1 cellular context compared by ENCODE assay signal in the genomic region with DNA sequence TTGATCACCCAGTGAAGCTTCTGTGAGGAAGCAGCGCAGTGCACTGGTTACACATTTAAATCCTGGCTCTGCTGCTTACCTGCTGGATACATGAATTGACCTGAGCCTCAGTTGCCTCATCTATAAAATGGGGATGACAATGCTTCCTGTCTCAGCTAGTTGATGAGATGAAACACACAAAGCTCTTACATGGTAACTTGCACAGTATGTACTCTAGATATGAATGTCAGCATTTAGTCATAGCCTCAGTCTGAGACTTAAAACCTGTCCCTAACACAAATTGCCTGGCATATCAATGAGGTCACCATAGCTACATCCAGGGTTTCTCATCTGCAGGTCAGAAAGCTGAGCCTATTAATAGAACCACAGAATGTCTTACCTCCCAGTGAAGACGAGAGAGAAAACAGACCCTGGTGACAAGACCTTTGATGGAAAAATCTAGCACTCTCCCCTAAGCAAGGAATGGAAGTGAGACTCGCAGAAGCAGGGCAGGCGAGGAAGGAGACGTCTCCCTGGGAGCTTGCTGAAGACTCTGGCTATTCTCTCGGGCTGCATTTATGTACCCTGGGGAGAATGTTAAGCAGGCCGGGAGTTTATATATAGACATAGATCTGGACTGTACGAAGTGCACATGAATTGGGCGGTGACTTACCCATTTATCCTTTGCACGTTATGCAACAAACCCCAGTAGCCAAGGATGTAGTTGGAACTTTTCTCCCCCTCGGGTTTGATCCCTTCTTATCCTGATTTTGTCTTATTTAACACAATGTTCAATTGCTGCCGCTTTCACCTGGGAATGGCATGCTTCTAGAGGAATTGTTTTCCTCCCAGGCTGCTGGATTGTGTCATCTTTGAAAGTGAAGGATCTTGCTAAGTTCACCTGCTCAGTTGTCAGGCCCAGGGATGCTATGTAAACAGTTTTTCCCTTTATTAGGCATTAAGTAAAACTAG.
TF ChIP-seq lines count a peak whose summit lies in the region.

No MANE protein-coding gene starts in this region.

TF ChIP-seq in K562, 482 proteins besides CTCF, POLR2A, EP300 and RAD21:
- TF ChIP-seq ESRRA (IDR thresholded peaks at IDR 0.05; ENCODE audit: borderline replicate concordance, low read depth) (peak; percentile 81), RBM25 (IDR thresholded peaks at IDR 0.05; ENCODE audit: low read depth, low read length, severe bottlenecking) (peak; percentile 89), TAL1 (IDR thresholded peaks at IDR 0.05) (no peak), IFI16 (CRISPR knock-in tag; IDR thresholded peaks at IDR 0.05) (no peak), KDM5B (IDR thresholded peaks at IDR 0.05; ENCODE audit: insufficient replicate concordance, low read depth, low read length) (no peak), TCF15 (CRISPR knock-in tag; IDR thresholded peaks at IDR 0.05) (no peak), ZNF121 (CRISPR knock-in tag; conservative IDR thresholded peaks at IDR 0.05) (no peak), ARID1B (IDR thresholded peaks at IDR 0.05) (no peak), FOXM1 (IDR thresholded peaks at IDR 0.05; ENCODE audit: low read depth) (no peak), FOXM1 (CRISPR knock-in tag; IDR thresholded peaks at IDR 0.05; ENCODE audit: low read depth) (no peak), ELF2 (CRISPR knock-in tag; IDR thresholded peaks at IDR 0.05) (no peak), KDM1A (IDR thresholded peaks at IDR 0.05) (0 out of 4 replicates have a peak, but pooled peaks of 1 of the 2 experiments have one; percentile 25), SUPT5H (IDR thresholded peaks at IDR 0.05) (peak; percentile 20; the same call in 1 of the 2 replicates)
- TF ChIP-seq, protein P1, sequence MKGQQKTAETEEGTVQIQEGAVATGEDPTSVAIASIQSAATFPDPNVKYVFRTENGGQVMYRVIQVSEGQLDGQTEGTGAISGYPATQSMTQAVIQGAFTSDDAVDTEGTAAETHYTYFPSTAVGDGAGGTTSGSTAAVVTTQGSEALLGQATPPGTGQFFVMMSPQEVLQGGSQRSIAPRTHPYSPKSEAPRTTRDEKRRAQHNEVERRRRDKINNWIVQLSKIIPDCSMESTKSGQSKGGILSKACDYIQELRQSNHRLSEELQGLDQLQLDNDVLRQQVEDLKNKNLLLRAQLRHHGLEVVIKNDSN (CRISPR knock-in tag; IDR thresholded peaks at IDR 0.05): no peak
- TF ChIP-seq, protein P2, sequence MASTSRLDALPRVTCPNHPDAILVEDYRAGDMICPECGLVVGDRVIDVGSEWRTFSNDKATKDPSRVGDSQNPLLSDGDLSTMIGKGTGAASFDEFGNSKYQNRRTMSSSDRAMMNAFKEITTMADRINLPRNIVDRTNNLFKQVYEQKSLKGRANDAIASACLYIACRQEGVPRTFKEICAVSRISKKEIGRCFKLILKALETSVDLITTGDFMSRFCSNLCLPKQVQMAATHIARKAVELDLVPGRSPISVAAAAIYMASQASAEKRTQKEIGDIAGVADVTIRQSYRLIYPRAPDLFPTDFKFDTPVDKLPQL (IDR thresholded peaks at IDR 0.05; ENCODE audit: extremely low read depth, insufficient read length): no peak
TF ChIP-seq in K562: peak in this region for 4.
